ENCODE assay signal across 17 cellular contexts in genomic region chr11:129593098-129593497, GRCh38.
DNase-seq lines count a peak whose midpoint lies in the region; TF ChIP-seq lines count a peak whose summit lies in the region.
"Had no signal": no experiment of that assay in that cellular context is flagged by ENCODE, and none has a peak within 500 bp of the region (broad histone marks: within the 10 kb centered on the region; RNA-seq: fewer than 3 reads in every experiment).

No MANE protein-coding gene starts in this region.

- H3K27ac Mint-ChIP-seq in progenitor cell of endocrine pancreas: no peak overlapping the region
- H3K27ac Mint-ChIP-seq in activated CD4-positive, alpha-beta T cell treated with anti-CD3 and anti-CD28 coated beads, Interleukin-2, amount 10 ng/mL, durations not matched to agents 7 days and 5 days: no peak overlapping the region
- H3K27ac Mint-ChIP-seq: activated T-cell treated with anti-CD3 and anti-CD28 coated beads, Interleukin-2, amount 50 U/mL, for 72 hours; CD14-positive monocyte had no signal

- peaks cover 6% of the 10 kb centered on the region for H3K27me3 Mint-ChIP-seq in progenitor cell of endocrine pancreas
- H3K27me3 Mint-ChIP-seq in activated CD4-positive, alpha-beta T cell treated with anti-CD3 and anti-CD28 coated beads, Interleukin-2, amount 10 ng/mL, durations not matched to agents 7 days and 5 days: no peaks in the 10 kb centered on the region

- no peak overlapping the region for H3K4me3 ChIP-seq in esophagus (ENCODE audit: low read depth in 1 of 2, low read length in 2 of 2)

- peaks cover 3 to 8% of the 10 kb centered on the region in 2 donors for H3K4me1 ChIP-seq in esophagus (ENCODE audit: control insufficient read depth in 2 of 2, insufficient read depth in 2 of 2, low read length in 1 of 2)
- H3K4me1 ChIP-seq: parathyroid adenoma had no signal

- H3K36me3 Mint-ChIP-seq in progenitor cell of endocrine pancreas (ENCODE audit: insufficient read depth): no peaks in the 10 kb centered on the region
- no peaks in the 10 kb centered on the region for H3K36me3 Mint-ChIP-seq in activated CD4-positive, alpha-beta T cell treated with anti-CD3 and anti-CD28 coated beads, Interleukin-2, amount 10 ng/mL, durations not matched to agents 7 days and 5 days (ENCODE audit: low read depth)
- H3K36me3 Mint-ChIP-seq: CD14-positive monocyte had no signal

- peaks cover 1% of the 10 kb centered on the region for H3K4me1 Mint-ChIP-seq in progenitor cell of endocrine pancreas (ENCODE audit: low read depth)
- H3K4me1 Mint-ChIP-seq in activated CD4-positive, alpha-beta T cell treated with anti-CD3 and anti-CD28 coated beads, Interleukin-2, amount 10 ng/mL, durations not matched to agents 7 days and 5 days: no peaks in the 10 kb centered on the region
- H3K4me1 Mint-ChIP-seq: CD14-positive monocyte; stimulated activated naive CD8-positive, alpha-beta T cell treated with anti-CD3 and anti-CD28 coated beads, Interleukin-15, amount 100 ng/mL, for 72 hours had no signal

- CTCF ChIA-PET in activated CD4-positive, alpha-beta T cell treated with anti-CD3 and anti-CD28 coated beads, Interleukin-2, amount 10 ng/mL, durations not matched to agents 7 days and 5 days (lab: Charles Lee): interaction anchor here (0.6 kb wide), 1 partner anchor 145 kb away, joined by 3 read pairs; no protein-coding TSS in a partner anchor

- no peak for TF ChIP-seq CTCF in progenitor cell of endocrine pancreas (IDR thresholded peaks at IDR 0.05; ENCODE audit: unreplicated experiment)

- POLR2A ChIA-PET in activated CD4-positive, alpha-beta T cell treated with anti-CD3 and anti-CD28 coated beads, Interleukin-2, amount 10 ng/mL, durations not matched to agents 7 days and 5 days (lab: Charles Lee): no interaction called here

- no peaks in the 10 kb centered on the region for H3K9me3 Mint-ChIP-seq in progenitor cell of endocrine pancreas (ENCODE audit: low read depth)
- H3K9me3 Mint-ChIP-seq in activated CD4-positive, alpha-beta T cell treated with anti-CD3 and anti-CD28 coated beads, Interleukin-2, amount 10 ng/mL, durations not matched to agents 7 days and 5 days: no peaks in the 10 kb centered on the region

- H3K9me3 ChIP-seq in esophagus (ENCODE audit: control insufficient read depth in 2 of 2, insufficient read depth in 1 of 2, low read depth in 1 of 2, low read length in 1 of 2): peaks cover 0 to 2% of the 10 kb centered on the region in 2 donors

- peak; percentile 27 for DNase-seq in DMS53 (lab: John Stamatoyannopoulos, UW)
- no peak for DNase-seq in DMS53 treated with DMSO at 0.1 percent for 48 hours (lab: John Stamatoyannopoulos, UW; ENCODE audit: unreplicated experiment)
- DNase-seq in NCI-H510A (lab: John Stamatoyannopoulos, UW): peak; percentile 37
- peak; percentile 78 for DNase-seq in renal cortical epithelial cell (ENCODE audit: low read depth)
- no peak for DNase-seq in progenitor cell of endocrine pancreas (ENCODE audit: low spot score, unreplicated experiment)
- no peak for DNase-seq in activated CD4-positive, alpha-beta T cell treated with anti-CD3 and anti-CD28 coated beads, Interleukin-2, amount 10 ng/mL, durations not matched to agents 7 days and 5 days
- no peak for DNase-seq in NCI-H187 treated with DMSO at 0.1 percent for 48 hours (lab: John Stamatoyannopoulos, UW)
- DNase-seq: activated T-cell treated with anti-CD3 and anti-CD28 coated beads, Interleukin-2, amount 50 U/mL, for 72 hours; central memory CD4-positive, alpha-beta T cell; H7; NCI-H1694; stimulated activated CD4-positive, alpha-beta T cell treated with anti-CD3 and anti-CD28 coated beads, Interleukin-12 subunit alpha, Interleukin-12 subunit beta, amount 100 ng/mL, for 4 hours; stimulated activated naive CD8-positive, alpha-beta T cell treated with anti-CD3 and anti-CD28 coated beads, Interleukin-15, amount 100 ng/mL, for 72 hours had no signal

- WGBS in esophagus, 2 donors: 42 to 49% methylated on average over 2 of the region's 2 CpGs

- H3K27me3 ChIP-seq in esophagus (ENCODE audit: control insufficient read depth in 1 of 2, insufficient read depth in 2 of 2, low read length in 2 of 2): no peaks in the 10 kb centered on the region

- no peaks in the 10 kb centered on the region for H3K36me3 ChIP-seq in esophagus (ENCODE audit: control insufficient read depth in 2 of 2, insufficient read depth in 2 of 2, low read length in 1 of 2)

- H3K4me3 Mint-ChIP-seq in progenitor cell of endocrine pancreas (ENCODE audit: low read depth): no peak overlapping the region
- H3K4me3 Mint-ChIP-seq in activated CD4-positive, alpha-beta T cell treated with anti-CD3 and anti-CD28 coated beads, Interleukin-2, amount 10 ng/mL, durations not matched to agents 7 days and 5 days: no peak overlapping the region
- H3K4me3 Mint-ChIP-seq: activated T-cell treated with anti-CD3 and anti-CD28 coated beads, Interleukin-2, amount 50 U/mL, for 72 hours; CD14-positive monocyte; stimulated activated naive CD8-positive, alpha-beta T cell treated with anti-CD3 and anti-CD28 coated beads, Interleukin-15, amount 100 ng/mL, for 72 hours had no signal

- H3K27ac ChIP-seq in esophagus (ENCODE audit: low read depth in 2 of 2, low read length in 1 of 2): peak overlapping the region; percentile 83 to 88
- H3K27ac ChIP-seq: 22Rv1, parathyroid adenoma had no signal

Comparison
In these comparisons a context has a peak if more than half of its experiments do, and no peak if none do; other contexts are left out.
1. DNase-seq: peak in DMS53 (single experiment), NCI-H510A (single experiment) and renal cortical epithelial cell (single experiment); none in DMS53 treated with DMSO at 0.1 percent for 48 hours (single experiment), progenitor cell of endocrine pancreas (single experiment), activated CD4-positive, alpha-beta T cell treated with anti-CD3 and anti-CD28 coated beads, Interleukin-2, amount 10 ng/mL, durations not matched to agents 7 days and 5 days (single experiment) and NCI-H187 treated with DMSO at 0.1 percent for 48 hours (single experiment).